In the genomic region with DNA sequence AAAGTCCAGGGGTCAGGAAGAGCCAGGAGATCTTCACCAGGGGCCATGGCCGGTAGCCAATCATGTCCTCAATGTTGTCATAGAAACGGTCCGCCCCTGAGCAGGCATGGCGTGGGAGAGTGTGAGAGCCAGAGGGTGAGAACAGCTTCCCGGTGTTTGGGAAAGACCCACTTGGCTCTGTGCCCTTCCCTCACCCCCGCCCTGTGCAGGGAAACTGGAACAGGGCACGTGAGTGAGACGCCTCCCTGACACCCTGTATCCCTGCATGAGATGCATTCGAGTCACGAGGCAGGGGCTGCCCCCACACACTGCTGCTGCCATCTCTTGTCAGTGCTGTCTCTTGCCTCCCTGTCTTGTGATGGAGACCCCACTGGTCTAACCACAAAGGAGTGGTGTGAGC, we compare ENCODE assay signal across 16 cellular contexts.
"Had no signal": no experiment of that assay in that cellular context is flagged by ENCODE, and none has a peak within 500 bp of the region (broad histone marks: within the 10 kb centered on the region; RNA-seq: fewer than 3 reads in every experiment).

No MANE protein-coding gene starts in this region.

- DNase-seq: activated B cell treated with CpG ODN at 0.5 μM for 24 hours; activated CD4-positive, alpha-beta T cell treated with anti-CD3 and anti-CD28 coated beads, Interleukin-2, amount 10 ng/mL, durations not matched to agents 24 days and 14 days; activated CD8-positive, alpha-beta memory T cell treated with anti-CD3 and anti-CD28 coated beads, Interleukin-2, amount 50 U/mL, for 48 hours; activated CD8-positive, alpha-beta T cell treated with anti-CD3 and anti-CD28 coated beads, Interleukin-2, amount 10 ng/mL, durations not matched to agents 7 days and 5 days; activated gamma-delta T cell; activated T-cell treated with anti-CD3 and anti-CD28 coated beads, Interleukin-2, amount 50 U/mL, for 72 hours; body of pancreas; effector memory CD8-positive, alpha-beta T cell; heart right ventricle; left colon; ovary; sigmoid colon; stimulated activated CD4-positive, alpha-beta T cell treated with anti-CD3 and anti-CD28 coated beads, Interleukin-1b, Interleukin-23, amount 100 ng/mL, for 48 hours; upper lobe of right lung had no signal

- FAIRE-seq: frontal cortex, TTC549 had no signal
